In genomic region chr19:55353356-55353802, GRCh38 we compare ENCODE assay signal across 1 cellular context.
TF ChIP-seq lines count a peak whose summit lies in the region.

No MANE protein-coding gene starts in this region.

TF ChIP-seq in HepG2, 621 proteins besides CTCF, POLR2A, EP300 and RAD21:
- no peak for TF ChIP-seq E2F5 (CRISPR knock-in tag; conservative IDR thresholded peaks at IDR 0.05)
- TF ChIP-seq, protein P1, sequence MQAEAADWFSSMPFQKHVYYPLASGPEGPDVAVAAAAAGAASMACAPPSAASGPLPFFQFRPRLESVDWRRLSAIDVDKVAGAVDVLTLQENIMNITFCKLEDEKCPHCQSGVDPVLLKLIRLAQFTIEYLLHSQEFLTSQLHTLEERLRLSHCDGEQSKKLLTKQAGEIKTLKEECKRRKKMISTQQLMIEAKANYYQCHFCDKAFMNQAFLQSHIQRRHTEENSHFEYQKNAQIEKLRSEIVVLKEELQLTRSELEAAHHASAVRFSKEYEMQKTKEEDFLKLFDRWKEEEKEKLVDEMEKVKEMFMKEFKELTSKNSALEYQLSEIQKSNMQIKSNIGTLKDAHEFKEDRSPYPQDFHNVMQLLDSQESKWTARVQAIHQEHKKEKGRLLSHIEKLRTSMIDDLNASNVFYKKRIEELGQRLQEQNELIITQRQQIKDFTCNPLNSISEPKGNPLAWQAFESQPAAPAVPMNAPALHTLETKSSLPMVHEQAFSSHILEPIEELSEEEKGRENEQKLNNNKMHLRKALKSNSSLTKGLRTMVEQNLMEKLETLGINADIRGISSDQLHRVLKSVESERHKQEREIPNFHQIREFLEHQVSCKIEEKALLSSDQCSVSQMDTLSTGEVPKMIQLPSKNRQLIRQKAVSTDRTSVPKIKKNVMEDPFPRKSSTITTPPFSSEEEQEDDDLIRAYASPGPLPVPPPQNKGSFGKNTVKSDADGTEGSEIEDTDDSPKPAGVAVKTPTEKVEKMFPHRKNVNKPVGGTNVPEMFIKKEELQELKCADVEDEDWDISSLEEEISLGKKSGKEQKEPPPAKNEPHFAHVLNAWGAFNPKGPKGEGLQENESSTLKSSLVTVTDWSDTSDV (CRISPR knock-in tag; IDR thresholded peaks at IDR 0.05) = 0 out of 2 replicates have a peak, but pooled peaks have one; percentile 36
- no peak for TF ChIP-seq ZNF597 (CRISPR knock-in tag; IDR thresholded peaks at IDR 0.05)
- no peak for TF ChIP-seq TGIF2 (CRISPR knock-in tag; IDR thresholded peaks at IDR 0.05)
- no peak for TF ChIP-seq ZBTB7A (CRISPR knock-in tag; IDR thresholded peaks at IDR 0.05)
- 0 out of 2 replicates have a peak, but pooled peaks have one; percentile 15 for TF ChIP-seq ARNT2 (CRISPR knock-in tag; IDR thresholded peaks at IDR 0.05; ENCODE audit: low read depth)
- TF ChIP-seq, protein P2, sequence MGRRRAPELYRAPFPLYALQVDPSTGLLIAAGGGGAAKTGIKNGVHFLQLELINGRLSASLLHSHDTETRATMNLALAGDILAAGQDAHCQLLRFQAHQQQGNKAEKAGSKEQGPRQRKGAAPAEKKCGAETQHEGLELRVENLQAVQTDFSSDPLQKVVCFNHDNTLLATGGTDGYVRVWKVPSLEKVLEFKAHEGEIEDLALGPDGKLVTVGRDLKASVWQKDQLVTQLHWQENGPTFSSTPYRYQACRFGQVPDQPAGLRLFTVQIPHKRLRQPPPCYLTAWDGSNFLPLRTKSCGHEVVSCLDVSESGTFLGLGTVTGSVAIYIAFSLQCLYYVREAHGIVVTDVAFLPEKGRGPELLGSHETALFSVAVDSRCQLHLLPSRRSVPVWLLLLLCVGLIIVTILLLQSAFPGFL (CRISPR knock-in tag; IDR thresholded peaks at IDR 0.05) = no peak
- no peak for TF ChIP-seq SPEN (CRISPR knock-in tag; IDR thresholded peaks at IDR 0.05; ENCODE audit: low read depth)
- no peak for TF ChIP-seq ZNF567 (CRISPR knock-in tag; IDR thresholded peaks at IDR 0.05; ENCODE audit: borderline replicate concordance)
- TF ChIP-seq ZSCAN25 (CRISPR knock-in tag; IDR thresholded peaks at IDR 0.05) = 0 out of 2 replicates have a peak, but pooled peaks have one; percentile 47
- no peak for TF ChIP-seq ZNF629 (CRISPR knock-in tag; conservative IDR thresholded peaks at IDR 0.05)
- TF ChIP-seq NKX3-1 (CRISPR knock-in tag; IDR thresholded peaks at IDR 0.05) = no peak
- TF ChIP-seq ZNF446 (CRISPR knock-in tag; IDR thresholded peaks at IDR 0.05) = no peak
- no peak for TF ChIP-seq KLF6 (CRISPR knock-in tag; IDR thresholded peaks at IDR 0.05)
- no peak for TF ChIP-seq PHF5A (CRISPR knock-in tag; IDR thresholded peaks at IDR 0.05; ENCODE audit: low read depth, unreplicated experiment)
- no peak for TF ChIP-seq ZNF24 (IDR thresholded peaks at IDR 0.05)
- no peak for TF ChIP-seq MXD4 (CRISPR knock-in tag; IDR thresholded peaks at IDR 0.05)
TF ChIP-seq in HepG2: peak in this region for 3.
